Comparison of ENCODE assay signal across 17 cellular contexts in genomic region chr4:95108883-95109421, GRCh38.
"Had no signal": no experiment of that assay in that cellular context is flagged by ENCODE, and none has a peak within 500 bp of the region (broad histone marks: within the 10 kb centered on the region; RNA-seq: fewer than 3 reads in every experiment).

No MANE protein-coding gene starts in this region.

- FAIRE-seq: endometrium had no signal

- H3K27ac ChIP-seq: ascending aorta, colonic mucosa, ovary had no signal

- H3K4me3 ChIP-seq: ascending aorta, colonic mucosa, ovary had no signal

- DNase-seq: activated CD4-positive, CD25-positive, alpha-beta regulatory T cell treated with anti-CD3 and anti-CD28 coated beads, Interleukin-2, amount 50 U/mL, for 72 hours; activated naive CD4-positive, alpha-beta T cell treated with Interleukin-2 at 50 U/mL for 16 hours; activated naive CD8-positive, alpha-beta T cell treated with anti-CD3 and anti-CD28 coated beads, Interleukin-2, amount 50 U/mL, for 24 hours; caudate nucleus; colonic mucosa; foreskin fibroblast; glutamatergic neuron; naive thymus-derived CD4-positive, alpha-beta T cell; ovary; stimulated activated CD4-positive, alpha-beta T cell treated with anti-CD3 and anti-CD28 coated beads, Interleukin-1b, Interleukin-23, amount 100 ng/mL, for 48 hours; stimulated activated naive CD8-positive, alpha-beta T cell treated with anti-CD3 and anti-CD28 coated beads, Interleukin-15, amount 100 ng/mL, for 72 hours; T-cell; T-helper 9 cell had no signal

- H3K9me3 ChIP-seq: ascending aorta, colonic mucosa, ovary had no signal

- ATAC-seq: activated naive CD8-positive, alpha-beta T cell treated with anti-CD3 and anti-CD28 coated beads, Interleukin-2, amount 50 U/mL, for 24 hours; activated T-helper 17 cell treated with anti-CD3 and anti-CD28 coated beads, Interleukin-2, amount 50 U/mL, for 72 hours; esophagus mucosa; naive thymus-derived CD4-positive, alpha-beta T cell; stimulated activated naive CD8-positive, alpha-beta T cell treated with anti-CD3 and anti-CD28 coated beads, Interleukin-15, amount 100 ng/mL, for 72 hours; T-cell had no signal

- H3K4me1 ChIP-seq: ascending aorta, colonic mucosa had no signal
